In the genomic region with DNA sequence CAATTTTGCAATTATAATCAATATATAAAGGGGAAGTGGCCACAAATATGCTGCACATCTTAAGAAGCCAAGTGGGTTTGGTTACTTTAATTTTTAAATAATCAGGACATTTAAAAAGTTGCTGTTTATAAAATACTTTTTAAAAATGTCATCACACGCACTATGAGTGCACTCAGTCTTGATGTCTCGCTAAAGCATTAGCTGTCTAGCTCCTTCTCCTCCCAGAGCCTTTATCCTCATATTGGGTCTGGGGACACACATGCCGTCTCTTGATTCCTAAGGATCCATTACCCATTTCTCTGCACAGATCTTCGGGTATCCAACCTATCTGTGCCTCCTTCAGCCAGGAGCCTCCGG, we compare ENCODE assay signal across 9 cellular contexts. TPM values are rescaled to one million over a fixed set of nuclear protein-coding genes. Genes with fewer than 3 reads are reported as not detected.
A peak's percentile ranks its signal among the peaks of the same experiment; 100 is the strongest.
DNase-seq lines count a peak whose midpoint lies in the region; ATAC-seq and TF ChIP-seq lines count a peak whose summit lies in the region.
"Had no signal": no experiment of that assay in that cellular context is flagged by ENCODE, and none has a peak within 500 bp of the region (broad histone marks: within the 10 kb centered on the region; RNA-seq: fewer than 3 reads in every experiment).

No MANE protein-coding gene starts in this region.

- POLR2A ChIA-PET in HEK293 (lab: Yijun Ruan, JAX) = interaction anchor here (0.5 to 1.5 kb wide), 9 partner anchors 46 to 314 kb away, joined by 3 to 4 read pairs (median 3); partner anchors contain the start of genes FAM8A1 and NUP153

- H3K36me3 ChIP-seq in HEK293 (ENCODE audit: control insufficient read depth in 2 of 2, insufficient read depth in 1 of 2, low read length in 2 of 2) (peaks cover 0 to 4% of the 10 kb centered on the region in 2 experiments; a peak in 1 of 3 replicates), skeletal muscle satellite cell (ENCODE audit: insufficient read depth, low read length) (no peaks in the 10 kb centered on the region)

- H3K4me2 ChIP-seq in skeletal muscle satellite cell (ENCODE audit: low read length) = peak overlapping the region; percentile 80

- H3K4me1 ChIP-seq in HEK293 (ENCODE audit: control insufficient read depth, insufficient read depth, low read length) = peaks cover 5% of the 10 kb centered on the region; the same call in 1 of the 2 replicates
- H3K4me1 ChIP-seq in skeletal muscle satellite cell (ENCODE audit: control insufficient read depth, insufficient read depth, low read length) = peaks cover 4% of the 10 kb centered on the region

- H3K9ac ChIP-seq in skeletal muscle satellite cell (ENCODE audit: low read depth, low read length) = peak overlapping the region; percentile 70

- H3K27ac ChIP-seq in HEK293 (ENCODE audit: extremely low read depth, low read depth, low read length) = peak overlapping the region; percentile 84; the same call in 1 of the 2 replicates

- in situ Hi-C loops in astrocyte of the cerebellum (cut with HindIII; ENCODE audit: low sequenced_read_pairs) = loop anchor here (5.0 kb wide), 1 partner anchor 89 kb away; no protein-coding TSS in a partner anchor

- no peaks in the 10 kb centered on the region; the same call in 1 of the 2 replicates for H3K9me3 ChIP-seq in HEK293 (ENCODE audit: control insufficient read depth, insufficient read depth, low read depth, low read length)
- no peaks in the 10 kb centered on the region for H3K9me3 ChIP-seq in iPS-18c (ENCODE audit: control insufficient read depth, insufficient read depth, low read length)
- no peaks in the 10 kb centered on the region for H3K9me3 ChIP-seq in skeletal muscle satellite cell (replicated peaks; ENCODE audit: low read length)

- CTCF ChIA-PET in HEK293 (lab: Yijun Ruan, JAX) = interaction anchor here (0.6 kb wide), 1 partner anchor 78 kb away, joined by 5 read pairs; no protein-coding TSS in a partner anchor

- H3K4me3 ChIP-seq in HEK293 (ENCODE audit: low read depth, low read length) = peak overlapping the region; percentile 75
- H3K4me3 ChIP-seq in astrocyte of the cerebellum (ENCODE audit: low read depth, low read length) = peak overlapping the region; percentile 70
- peak overlapping the region; percentile 63 for H3K4me3 ChIP-seq in iPS-18c (ENCODE audit: insufficient read depth, low read depth, low read length)
- H3K4me3 ChIP-seq in skeletal muscle satellite cell (ENCODE audit: low read length) = peak overlapping the region; percentile 80

- no peak for DNase-seq in astrocyte of the cerebellum (ENCODE audit: low read depth)
- DNase-seq in DMS114 treated with DMSO at 0.1 percent for 48 hours (lab: John Stamatoyannopoulos, UW; ENCODE audit: unreplicated experiment) = no peak
- DNase-seq in NCI-H2029 treated with DMSO at 0.1 percent for 48 hours (lab: John Stamatoyannopoulos, UW) = no peak
- DNase-seq in NCI-H1092 treated with DMSO at 0.1 percent for 48 hours (lab: John Stamatoyannopoulos, UW) = no peak
- DNase-seq: activated CD4-positive, alpha-beta T cell treated with anti-CD3 and anti-CD28 coated beads, Interleukin-2, amount 50 U/mL, for 4 hours had no signal

- H3K27me3 ChIP-seq in skeletal muscle satellite cell (ENCODE audit: control insufficient read depth, insufficient read depth, low read length) = no peaks in the 10 kb centered on the region

- ATAC-seq in HG03521 (IDR thresholded peaks at IDR 0.05; ENCODE audit: unreplicated experiment) = no peak

- TF ChIP-seq CTCF in HEK293 (tag by site-specific recombination; IDR thresholded peaks at IDR 0.05) = no peak
- TF ChIP-seq CTCF in astrocyte of the cerebellum (IDR thresholded peaks at IDR 0.05; ENCODE audit: low read depth, low read length, missing control alignments) = no peak

TF ChIP-seq in HEK293, 187 proteins besides CTCF, POLR2A, EP300 and RAD21:
- TF ChIP-seq ZNF610 (tag by site-specific recombination; IDR thresholded peaks at IDR 0.05; ENCODE audit: borderline replicate concordance) = no peak
- no peak for TF ChIP-seq ZBTB26 (tag by site-specific recombination; optimal IDR thresholded peaks at IDR 0.05)
- no peak for TF ChIP-seq ZNF221 (tag by site-specific recombination; IDR thresholded peaks at IDR 0.05; ENCODE audit: borderline replicate concordance)
- no peak for TF ChIP-seq ZBTB44 (tag by site-specific recombination; IDR thresholded peaks at IDR 0.05)
- TF ChIP-seq ZNF433 (tag by site-specific recombination; IDR thresholded peaks at IDR 0.05; ENCODE audit: low read depth) = no peak

RNA-seq across cellular contexts. Expression of gene CAP2, which starts 0.4 kb away (rescaled TPM):
- 0.51 and 4.8 TPM in 2 replicates for total RNA-seq in skeletal muscle satellite cell (2012; rRNA removed)
